Comparison of ENCODE assay signal across 1 cellular context in genomic region chr1:51235611-51236547, GRCh38.
TF ChIP-seq lines count a peak whose summit lies in the region.

TSS of gene RNF11 (plus strand) at chr1:51236273. CDS start at chr1:51236757, 484 bp downstream.

TF ChIP-seq in WTC11, 78 proteins besides CTCF, POLR2A, EP300 and RAD21 (continued from another document and continues in another):
- TF ChIP-seq ZNF263 (CRISPR knock-in tag; IDR thresholded peaks at IDR 0.05; ENCODE audit: low read depth) (no peak), FOXP1 (CRISPR knock-in tag; IDR thresholded peaks at IDR 0.05; ENCODE audit: borderline replicate concordance) (peak; percentile 34; the same call in 1 of the 2 replicates), ATF2 (CRISPR knock-in tag; IDR thresholded peaks at IDR 0.05; ENCODE audit: borderline replicate concordance, low read depth) (no peak), MYBL2 (CRISPR knock-in tag; IDR thresholded peaks at IDR 0.05) (no peak; the same call in 1 of the 2 replicates), ESRRA (CRISPR knock-in tag; IDR thresholded peaks at IDR 0.05; ENCODE audit: borderline replicate concordance) (no peak; the same call in 1 of the 2 replicates), NR2C2 (CRISPR knock-in tag; IDR thresholded peaks at IDR 0.05) (no peak), AR (CRISPR knock-in tag; IDR thresholded peaks at IDR 0.05) (no peak), CREM (CRISPR knock-in tag; IDR thresholded peaks at IDR 0.05) (no peak), FOXP4 (CRISPR knock-in tag; IDR thresholded peaks at IDR 0.05) (no peak), ELF4 (CRISPR knock-in tag; IDR thresholded peaks at IDR 0.05; ENCODE audit: low read depth) (0 out of 2 replicates have a peak, but pooled peaks have one; percentile 67), ZNF423 (CRISPR knock-in tag; IDR thresholded peaks at IDR 0.05) (no peak), PREB (CRISPR knock-in tag; IDR thresholded peaks at IDR 0.05; ENCODE audit: borderline replicate concordance) (no peak), PRRX2 (CRISPR knock-in tag; IDR thresholded peaks at IDR 0.05) (no peak), JAZF1 (CRISPR knock-in tag; IDR thresholded peaks at IDR 0.05) (no peak), EMX1 (CRISPR knock-in tag; IDR thresholded peaks at IDR 0.05) (no peak), KAT7 (CRISPR knock-in tag; IDR thresholded peaks at IDR 0.05; ENCODE audit: borderline replicate concordance) (0 out of 2 replicates have a peak, but pooled peaks have one; percentile 32), ZBTB43 (CRISPR knock-in tag; IDR thresholded peaks at IDR 0.05) (peak; percentile 77; the same call in 1 of the 2 replicates), MLX (CRISPR knock-in tag; IDR thresholded peaks at IDR 0.05) (no peak), NFE2L1 (CRISPR knock-in tag; IDR thresholded peaks at IDR 0.05) (no peak), CREB1 (CRISPR knock-in tag; IDR thresholded peaks at IDR 0.05) (no peak), USF1 (CRISPR knock-in tag; IDR thresholded peaks at IDR 0.05) (no peak), ZNF671 (CRISPR knock-in tag; IDR thresholded peaks at IDR 0.05) (no peak), SP1 (CRISPR knock-in tag; conservative IDR thresholded peaks at IDR 0.05) (peak; percentile 87), ZNF219 (CRISPR knock-in tag; IDR thresholded peaks at IDR 0.05; ENCODE audit: borderline replicate concordance) (no peak), ATF6 (CRISPR knock-in tag; IDR thresholded peaks at IDR 0.05) (no peak), NFYB (CRISPR knock-in tag; conservative IDR thresholded peaks at IDR 0.05; ENCODE audit: low read depth) (no peak), MAX (CRISPR knock-in tag; IDR thresholded peaks at IDR 0.05) (peak; percentile 25; the same call in 1 of the 2 replicates), ZNF232 (CRISPR knock-in tag; IDR thresholded peaks at IDR 0.05) (no peak), AFF4 (CRISPR knock-in tag; IDR thresholded peaks at IDR 0.05; ENCODE audit: borderline replicate concordance) (no peak), E2F1 (CRISPR knock-in tag; IDR thresholded peaks at IDR 0.05) (no peak), E2F5 (CRISPR knock-in tag; IDR thresholded peaks at IDR 0.05) (0 out of 2 replicates have a peak, but pooled peaks have one; percentile 60), SMAD3 (CRISPR knock-in tag; IDR thresholded peaks at IDR 0.05; ENCODE audit: borderline replicate concordance) (no peak; the same call in 1 of the 2 replicates), ZBTB21 (CRISPR knock-in tag; IDR thresholded peaks at IDR 0.05; ENCODE audit: borderline replicate concordance) (no peak), HMGA2 (CRISPR knock-in tag; IDR thresholded peaks at IDR 0.05) (no peak), ZNF317 (CRISPR knock-in tag; IDR thresholded peaks at IDR 0.05; ENCODE audit: borderline replicate concordance, low read depth) (no peak), ZNF512 (CRISPR knock-in tag; IDR thresholded peaks at IDR 0.05; ENCODE audit: borderline replicate concordance) (no peak), OVOL2 (CRISPR knock-in tag; IDR thresholded peaks at IDR 0.05; ENCODE audit: borderline replicate concordance) (no peak)
